Comparison of ENCODE assay signal across 29 cellular contexts in the genomic region with DNA sequence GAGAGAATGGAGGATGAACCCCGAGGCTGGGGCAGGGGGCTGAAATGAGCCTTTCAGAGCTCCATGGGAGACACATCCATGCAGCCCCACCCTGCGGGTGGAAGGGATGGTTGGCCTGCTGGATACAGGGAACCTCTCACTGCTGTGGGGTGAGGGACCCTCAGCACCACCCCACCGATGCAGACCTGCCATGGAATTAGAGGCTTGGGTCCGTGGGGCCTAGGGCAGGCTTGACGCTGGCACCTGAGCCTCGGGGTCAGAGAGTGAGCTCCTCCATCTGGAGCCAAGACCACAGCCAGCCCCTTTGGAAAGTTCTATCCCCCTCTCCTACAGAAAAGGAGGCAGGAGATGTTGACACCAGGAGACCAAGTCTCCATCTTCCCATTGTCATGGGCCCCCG. TPM values are rescaled to one million over a fixed set of nuclear protein-coding genes. Genes with fewer than 3 reads are reported as not detected.
"Had no signal": no experiment of that assay in that cellular context is flagged by ENCODE, and none has a peak within 500 bp of the region (broad histone marks: within the 10 kb centered on the region; RNA-seq: fewer than 3 reads in every experiment).

No MANE protein-coding gene starts in this region.

- H3K27ac ChIP-seq: right atrium auricular region, tibial artery, uterus had no signal

- DNase-seq: activated CD4-positive, alpha-beta memory T cell treated with anti-CD3 and anti-CD28 coated beads, Interleukin-2, amount 10 ng/mL, durations not matched to agents 7 days and 5 days; activated CD4-positive, alpha-beta T cell treated with anti-CD3 and anti-CD28 coated beads for 48 hours; activated CD4-positive, CD25-positive, alpha-beta regulatory T cell; activated CD8-positive, alpha-beta memory T cell treated with anti-CD3 and anti-CD28 coated beads, Interleukin-2, amount 10 ng/mL, durations not matched to agents 7 days and 5 days; dermis blood vessel endothelial cell; effector memory CD8-positive, alpha-beta T cell; foreskin melanocyte; glutamatergic neuron; hypothalamus; naive B cell; stimulated activated CD4-positive, alpha-beta T cell treated with anti-CD3 and anti-CD28 coated beads, Interleukin-4, amount 100 ng/mL, for 24 hours; T-helper 9 cell; uterus had no signal

- H3K27me3 ChIP-seq: right atrium auricular region, uterus had no signal

- H3K4me1 ChIP-seq: prostate gland, right atrium auricular region, tibial artery, uterus had no signal

- H3K4me3 ChIP-seq: mucosa of descending colon, prostate gland, right atrium auricular region, tibial artery, uterus had no signal

- H3K27ac Mint-ChIP-seq: activated CD4-positive, alpha-beta memory T cell treated with anti-CD3 and anti-CD28 coated beads, Interleukin-2, amount 10 ng/mL, durations not matched to agents 7 days and 5 days; activated CD8-positive, alpha-beta memory T cell treated with anti-CD3 and anti-CD28 coated beads, Interleukin-2, amount 10 ng/mL, durations not matched to agents 7 days and 5 days; brain; stimulated activated memory B cell treated with anti-CD40 and anti-IgM and Interleukin-4, amounts not matched to agents 10 μg/mL and 1 μg/mL and 100 μg/mL, for 72 hours had no signal

- ATAC-seq: activated CD8-positive, alpha-beta memory T cell treated with anti-CD3 and anti-CD28 coated beads, Interleukin-2, amount 10 ng/mL, durations not matched to agents 7 days and 5 days; effector memory CD8-positive, alpha-beta T cell; left lobe of liver; mucosa of descending colon; SK-N-SH treated with all-trans-retinoic acid at 6 μM for 48 hours; stimulated activated memory B cell treated with anti-CD40 and anti-IgM and Interleukin-4, amounts not matched to agents 10 μg/mL and 1 μg/mL and 100 μg/mL, for 72 hours; T-cell had no signal

- H3K4me3 Mint-ChIP-seq: activated CD4-positive, alpha-beta memory T cell treated with anti-CD3 and anti-CD28 coated beads, Interleukin-2, amount 10 ng/mL, durations not matched to agents 7 days and 5 days; activated CD8-positive, alpha-beta memory T cell treated with anti-CD3 and anti-CD28 coated beads, Interleukin-2, amount 10 ng/mL, durations not matched to agents 7 days and 5 days; brain; effector memory CD8-positive, alpha-beta T cell; naive B cell; neural crest cell; stimulated activated memory B cell treated with anti-CD40 and anti-IgM and Interleukin-4, amounts not matched to agents 10 μg/mL and 1 μg/mL and 100 μg/mL, for 72 hours; T-cell had no signal

- H3K36me3 Mint-ChIP-seq: activated CD8-positive, alpha-beta memory T cell treated with anti-CD3 and anti-CD28 coated beads, Interleukin-2, amount 10 ng/mL, durations not matched to agents 7 days and 5 days; brain; naive B cell; stimulated activated memory B cell treated with anti-CD40 and anti-IgM and Interleukin-4, amounts not matched to agents 10 μg/mL and 1 μg/mL and 100 μg/mL, for 72 hours; T-cell had no signal

- H3K9me3 Mint-ChIP-seq: activated CD4-positive, alpha-beta memory T cell treated with anti-CD3 and anti-CD28 coated beads, Interleukin-2, amount 10 ng/mL, durations not matched to agents 7 days and 5 days; brain; effector memory CD8-positive, alpha-beta T cell; naive B cell; neural crest cell; stimulated activated memory B cell treated with anti-CD40 and anti-IgM and Interleukin-4, amounts not matched to agents 10 μg/mL and 1 μg/mL and 100 μg/mL, for 72 hours; T-cell had no signal

- H3K36me3 ChIP-seq: prostate gland, right atrium auricular region, tibial artery, uterus had no signal

- FAIRE-seq: kidney, small intestine had no signal

- H3K9me3 ChIP-seq: mucosa of descending colon, prostate gland, right atrium auricular region, tibial artery, uterus had no signal

- H3K4me1 Mint-ChIP-seq: neural crest cell; stimulated activated memory B cell treated with anti-CD40 and anti-IgM and Interleukin-4, amounts not matched to agents 10 μg/mL and 1 μg/mL and 100 μg/mL, for 72 hours had no signal

RNA-seq across cellular contexts. Expression of a gene that starts 7.4 kb away (rescaled TPM):
- total RNA-seq: activated CD4-positive, alpha-beta memory T cell treated with anti-CD3 and anti-CD28 coated beads, Interleukin-2, amount 10 ng/mL, durations not matched to agents 7 days and 5 days; activated CD8-positive, alpha-beta memory T cell treated with anti-CD3 and anti-CD28 coated beads, Interleukin-2, amount 10 ng/mL, durations not matched to agents 7 days and 5 days; cerebellum; dermis blood vessel endothelial cell; fibroblast of lung; kidney; left lobe of liver; lung microvascular endothelial cell; mucosa of descending colon; neural crest cell; osteocyte; uterus had no signal
- polyA plus RNA-seq: fibroblast of lung had no signal

RNA-seq across cellular contexts. Expression of a gene that starts 20.2 kb away (rescaled TPM):
- total RNA-seq: activated CD4-positive, alpha-beta memory T cell treated with anti-CD3 and anti-CD28 coated beads, Interleukin-2, amount 10 ng/mL, durations not matched to agents 7 days and 5 days; cerebellum; dermis blood vessel endothelial cell; fibroblast of lung; kidney; left lobe of liver; lung microvascular endothelial cell; mucosa of descending colon; neural crest cell; osteocyte; right atrium auricular region had no signal
- polyA plus RNA-seq: fibroblast of lung had no signal

RNA-seq across cellular contexts. Expression of a gene that starts 28.1 kb away (rescaled TPM):
- total RNA-seq: activated CD4-positive, alpha-beta memory T cell treated with anti-CD3 and anti-CD28 coated beads, Interleukin-2, amount 10 ng/mL, durations not matched to agents 7 days and 5 days; activated CD8-positive, alpha-beta memory T cell treated with anti-CD3 and anti-CD28 coated beads, Interleukin-2, amount 10 ng/mL, durations not matched to agents 7 days and 5 days; dermis blood vessel endothelial cell; fibroblast of lung; kidney; left lobe of liver; lung microvascular endothelial cell; mucosa of descending colon; neural crest cell; osteocyte; prostate gland; right atrium auricular region; T-cell; uterus had no signal
- polyA plus RNA-seq: fibroblast of lung, small intestine had no signal

RNA-seq across cellular contexts. Expression of a gene that starts 37.3 kb away (rescaled TPM):
- total RNA-seq: activated CD4-positive, alpha-beta memory T cell treated with anti-CD3 and anti-CD28 coated beads, Interleukin-2, amount 10 ng/mL, durations not matched to agents 7 days and 5 days; activated CD8-positive, alpha-beta memory T cell treated with anti-CD3 and anti-CD28 coated beads, Interleukin-2, amount 10 ng/mL, durations not matched to agents 7 days and 5 days; cerebellum; dermis blood vessel endothelial cell; fibroblast of lung; kidney; left lobe of liver; lung microvascular endothelial cell; mucosa of descending colon; neural crest cell; osteocyte; prostate gland; right atrium auricular region; uterus had no signal
- polyA plus RNA-seq: fibroblast of lung had no signal
